Comparison of ENCODE assay signal across 26 cellular contexts in genomic region chr1:37246631-37247030, GRCh38.
DNase-seq lines count a peak whose midpoint lies in the region; ATAC-seq and TF ChIP-seq lines count a peak whose summit lies in the region.
"Had no signal": no experiment of that assay in that cellular context is flagged by ENCODE, and none has a peak within 500 bp of the region (broad histone marks: within the 10 kb centered on the region; RNA-seq: fewer than 3 reads in every experiment).

No MANE protein-coding gene starts in this region.

- POLR2A ChIA-PET in A673 (lab: Charles Lee; ENCODE audit: low non-redundant PET) = no interaction called here

- H3K36me3 ChIP-seq in endodermal cell (ENCODE audit: control insufficient read depth, insufficient read depth, low read length) (no peaks in the 10 kb centered on the region), A673 (ENCODE audit: insufficient read depth, low read length, poor library complexity, severe bottlenecking) (no peaks in the 10 kb centered on the region)
- H3K36me3 ChIP-seq: BE2C, BLaER1 had no signal

- H3K27me3 ChIP-seq in endodermal cell (ENCODE audit: control insufficient read depth, insufficient read depth, low read length, poor library complexity, severe bottlenecking) = no peaks in the 10 kb centered on the region
- peaks cover 48% of the 10 kb centered on the region for H3K27me3 ChIP-seq in A673 (replicated peaks; ENCODE audit: insufficient read depth, low read depth, low read length, poor library complexity)
- H3K27me3 ChIP-seq: BE2C, BLaER1 had no signal

- H3K4me3 ChIP-seq in endodermal cell (ENCODE audit: low read length) (no peak overlapping the region), A673 (ENCODE audit: low read depth, low read length, poor library complexity, severe bottlenecking) (no peak overlapping the region)
- H3K4me3 ChIP-seq: A549, BLaER1, GM12878 had no signal

- intact Hi-C loops in A673 (cut with micrococcal nuclease; ENCODE audit: unreplicated experiment) = no loop called here

- H3K4me3 Mint-ChIP-seq in endodermal cell = no peak overlapping the region
- H3K4me3 Mint-ChIP-seq: CD14-positive monocyte; CD4-positive, alpha-beta memory T cell; CD4-positive, CD25-positive, alpha-beta regulatory T cell; CD8-positive, alpha-beta memory T cell had no signal

- H3K36me3 Mint-ChIP-seq in endodermal cell (ENCODE audit: low read depth) = no peaks in the 10 kb centered on the region
- H3K36me3 Mint-ChIP-seq: CD14-positive monocyte; CD4-positive, alpha-beta memory T cell; CD4-positive, CD25-positive, alpha-beta regulatory T cell; CD8-positive, alpha-beta memory T cell had no signal

- no peak for TF ChIP-seq CTCF in endodermal cell (conservative IDR thresholded peaks at IDR 0.05)
- no peak for TF ChIP-seq CTCF in A673 (conservative IDR thresholded peaks at IDR 0.05; ENCODE audit: low read depth, low read length)

- H3K9ac ChIP-seq in endodermal cell (ENCODE audit: extremely low read depth, low read length, poor library complexity, severe bottlenecking) = no peak overlapping the region
- H3K9ac ChIP-seq: BLaER1 had no signal

- WGBS in endodermal cell (ENCODE audit: insufficient coverage in 1 of 2, insufficient read length in 1 of 2), 2 experiments = 78 to 81% methylated on average over 4 to 6 of the region's 6 CpGs

- H3K27ac Mint-ChIP-seq in endodermal cell = no peak overlapping the region
- H3K27ac Mint-ChIP-seq: CD14-positive monocyte; CD4-positive, alpha-beta memory T cell; CD4-positive, CD25-positive, alpha-beta regulatory T cell had no signal

- no TSS peak for BruUV-seq in A673 (replicated peaks; lab: Mats Ljungman, UMichigan)

- peaks cover 2% of the 10 kb centered on the region for H3K27me3 Mint-ChIP-seq in endodermal cell (ENCODE audit: insufficient read depth)
- H3K27me3 Mint-ChIP-seq: CD4-positive, CD25-positive, alpha-beta regulatory T cell had no signal

- H3K4me1 Mint-ChIP-seq in endodermal cell = peaks cover 1% of the 10 kb centered on the region
- H3K4me1 Mint-ChIP-seq: CD14-positive monocyte; CD4-positive, CD25-positive, alpha-beta regulatory T cell; CD8-positive, alpha-beta memory T cell had no signal

- no peaks in the 10 kb centered on the region for H3K9me3 Mint-ChIP-seq in endodermal cell
- H3K9me3 Mint-ChIP-seq: CD14-positive monocyte had no signal

- no peak for ATAC-seq in HG03045 (IDR thresholded peaks at IDR 0.05; ENCODE audit: unreplicated experiment)
- ATAC-seq: A549, GM12878 had no signal

- DNase-seq in NCI-H1417 (lab: John Stamatoyannopoulos, UW) = peak in 2 of 3 experiments; percentile 84 to 98
- DNase-seq in NCI-H1417 treated with DMSO at 0.1 percent for 48 hours (lab: John Stamatoyannopoulos, UW) = no peak
- DNase-seq in NCI-H748 treated with DMSO at 0.1 percent for 48 hours (lab: John Stamatoyannopoulos, UW) = peak; percentile 30
- DNase-seq in endodermal cell = peak; percentile 17
- no peak for DNase-seq in A673 (ENCODE audit: low spot score)
- DNase-seq in mesenteric fat pad (ENCODE audit: low spot score) = no peak
- DNase-seq: ACHN; BE2C; C1 segment of cervical spinal cord; CD4-positive, alpha-beta memory T cell; CD4-positive, CD25-positive, alpha-beta regulatory T cell; CD8-positive, alpha-beta memory T cell; COR-L47; DMS 273 treated with DMSO at 0.1 percent for 48 hours; DMS153; DMS53; DMS79; DND-41; EL; GDM1 had no signal

- CTCF ChIA-PET in A673 (lab: Charles Lee) = no interaction called here

- no peaks in the 10 kb centered on the region for H3K9me3 ChIP-seq in endodermal cell (ENCODE audit: control insufficient read depth, low read length)
- no peaks in the 10 kb centered on the region for H3K9me3 ChIP-seq in A673 (ENCODE audit: low read depth, low read length, poor library complexity, severe bottlenecking)
- H3K9me3 ChIP-seq: A549, BE2C, BLaER1 had no signal

- H3K4me1 ChIP-seq in endodermal cell (ENCODE audit: control insufficient read depth, insufficient read depth, low read length) (no peaks in the 10 kb centered on the region), A673 (ENCODE audit: insufficient read depth, low read length, poor library complexity, severe bottlenecking) (no peaks in the 10 kb centered on the region)
- H3K4me1 ChIP-seq: A549, BE2C, BLaER1 had no signal

- no peak overlapping the region for H3K27ac ChIP-seq in endodermal cell (ENCODE audit: low read depth, low read length)
- no peak overlapping the region for H3K27ac ChIP-seq in A673 (ENCODE audit: low read depth, low read length, poor library complexity, severe bottlenecking)
- H3K27ac ChIP-seq: 22Rv1, A549, BLaER1 had no signal

Comparison
In these comparisons a context has a peak if more than half of its experiments do, and no peak if none do; other contexts are left out.
1. DNase-seq: peak in NCI-H1417 (2 of 3), NCI-H748 treated with DMSO at 0.1 percent for 48 hours (single experiment) and endodermal cell (single experiment); none in NCI-H1417 treated with DMSO at 0.1 percent for 48 hours (single experiment), A673 (single experiment) and mesenteric fat pad (single experiment).